In the genomic region with DNA sequence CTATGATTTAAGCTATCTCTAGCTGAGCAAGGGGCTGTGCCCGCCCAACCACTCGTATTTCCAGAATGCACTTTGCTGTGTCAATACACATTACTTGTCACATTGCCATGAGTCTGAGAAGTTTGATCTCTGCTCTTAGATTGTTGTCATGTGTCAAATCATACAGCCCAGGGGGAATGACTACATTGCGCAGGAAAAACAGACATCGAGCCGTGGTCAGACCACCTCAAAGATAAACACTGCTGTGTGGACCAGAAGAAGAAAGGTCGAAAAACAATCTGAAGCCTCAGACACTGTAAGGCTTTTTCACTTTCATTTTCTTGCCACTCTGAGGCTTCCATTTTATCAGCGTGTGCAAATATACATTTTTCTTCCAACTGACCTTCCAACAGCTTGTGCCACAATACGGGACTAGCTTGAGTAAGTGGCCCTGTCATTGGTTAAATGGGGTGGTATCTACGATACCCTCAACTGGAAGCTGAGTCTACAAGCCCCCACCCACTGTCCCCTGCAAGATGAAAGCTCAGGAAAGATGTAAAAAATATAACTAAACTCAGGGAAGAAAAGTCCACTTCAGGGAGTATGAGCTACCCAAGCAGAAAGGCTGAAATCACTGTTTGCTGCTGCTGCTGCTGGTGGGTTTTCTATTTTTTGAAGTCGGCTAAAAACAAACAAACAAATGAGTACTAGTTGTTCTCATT, we compare ENCODE assay signal across 10 cellular contexts.
DNase-seq lines count a peak whose midpoint lies in the region; ATAC-seq and TF ChIP-seq lines count a peak whose summit lies in the region.
"Had no signal": no experiment of that assay in that cellular context is flagged by ENCODE, and none has a peak within 500 bp of the region (broad histone marks: within the 10 kb centered on the region; RNA-seq: fewer than 3 reads in every experiment).

No MANE protein-coding gene starts in this region.

- H3K79me1 ChIP-seq in neuronal stem cell (ENCODE audit: low read depth, low read length) = no peaks in the 10 kb centered on the region

- no peak overlapping the region for H4K8ac ChIP-seq in neuronal stem cell (ENCODE audit: low read depth, low read length)

- DNase-seq in activated T-cell treated with anti-CD3 and anti-CD28 coated beads, Interleukin-2, amount 50 U/mL, for 72 hours = no peak
- DNase-seq in activated T-cell treated with anti-CD3 and anti-CD28 coated beads, Interleukin-2, amount 50 U/mL, for 48 hours = no peak
- DNase-seq in chondrocyte (ENCODE audit: low spot score) = no peak
- peak in 1 of 3 donors; percentile 41 for DNase-seq in mucosa of descending colon
- no peak for DNase-seq in uterus
- DNase-seq in NCI-H526 treated with DMSO at 0.1 percent for 48 hours (lab: John Stamatoyannopoulos, UW) = no peak
- no peak for DNase-seq in central memory CD4-positive, alpha-beta T cell
- DNase-seq in neuronal stem cell (ENCODE audit: low spot score) = no peak
- DNase-seq: naive thymus-derived CD4-positive, alpha-beta T cell had no signal

- ATAC-seq in activated T-cell treated with anti-CD3 and anti-CD28 coated beads, Interleukin-2, amount 50 U/mL, for 72 hours (replicated peaks in 1 of 2) = peak; percentile 26 to 51
- ATAC-seq in mucosa of descending colon = peak; percentile 74
- ATAC-seq: activated naive CD4-positive, alpha-beta T cell treated with anti-CD3 and anti-CD28 coated beads, Interleukin-2, amount 50 U/mL, for 72 hours had no signal

- H3K9me3 ChIP-seq in mucosa of descending colon (no peaks in the 10 kb centered on the region), uterus (no peaks in the 10 kb centered on the region), neuronal stem cell (replicated peaks in 1 of 2; ENCODE audit: control insufficient read depth in 2 of 2, insufficient read depth in 1 of 2, low read depth in 1 of 2, low read length in 2 of 2) (no peaks in the 10 kb centered on the region)

- H3K36me3 ChIP-seq in mucosa of descending colon (ENCODE audit: low read depth) (no peaks in the 10 kb centered on the region), uterus (no peaks in the 10 kb centered on the region), neuronal stem cell (replicated peaks in 1 of 2; ENCODE audit: control insufficient read depth in 2 of 2, insufficient read depth in 2 of 2, low read length in 2 of 2) (no peaks in the 10 kb centered on the region)

- H2BK120ac ChIP-seq in neuronal stem cell (ENCODE audit: low read depth, low read length) = no peak overlapping the region

- TF ChIP-seq POLR2A in uterus (IDR thresholded peaks at IDR 0.05) = no peak

- H3K23ac ChIP-seq in neuronal stem cell (ENCODE audit: low read depth, low read length, poor library complexity) = no peak overlapping the region

- H3K4me1 ChIP-seq in mucosa of descending colon (ENCODE audit: low read depth) (peaks cover 8% of the 10 kb centered on the region), uterus (peaks cover 0 to 3% of the 10 kb centered on the region in 2 donors), neuronal stem cell (ENCODE audit: control insufficient read depth in 2 of 2, insufficient read depth in 1 of 2, low read depth in 1 of 2, low read length in 2 of 2) (peaks cover 0 to 9% of the 10 kb centered on the region in 2 donors)

- TF ChIP-seq CTCF in chondrocyte (IDR thresholded peaks at IDR 0.05) (no peak), mucosa of descending colon (IDR thresholded peaks at IDR 0.05) (no peak), uterus (IDR thresholded peaks at IDR 0.05) (no peak)

- peak overlapping the region; percentile 8 to 40 for H3K27ac ChIP-seq in uterus
- no peak overlapping the region for H3K27ac ChIP-seq in neuronal stem cell (replicated peaks; ENCODE audit: low read length)

- no peak overlapping the region for H3K4me3 Mint-ChIP-seq in activated T-cell treated with anti-CD3 and anti-CD28 coated beads, Interleukin-2, amount 50 U/mL, for 72 hours
- peak overlapping the region; percentile 67 for H3K4me3 Mint-ChIP-seq in chondrocyte (ENCODE audit: unreplicated experiment)
- H3K4me3 Mint-ChIP-seq: naive thymus-derived CD4-positive, alpha-beta T cell had no signal

- no peak overlapping the region for H3K18ac ChIP-seq in neuronal stem cell (ENCODE audit: low read length)

- no peak overlapping the region for H3K4me2 ChIP-seq in neuronal stem cell (ENCODE audit: insufficient read depth, low read length, poor library complexity, severe bottlenecking)

- no peak overlapping the region for H2AK5ac ChIP-seq in neuronal stem cell (ENCODE audit: low read depth, low read length)

- H3K36me3 Mint-ChIP-seq in activated T-cell treated with anti-CD3 and anti-CD28 coated beads, Interleukin-2, amount 50 U/mL, for 72 hours (ENCODE audit: insufficient read depth in 2 of 2) = no peaks in the 10 kb centered on the region
- no peaks in the 10 kb centered on the region for H3K36me3 Mint-ChIP-seq in chondrocyte (ENCODE audit: low read depth)
- H3K36me3 Mint-ChIP-seq: activated naive CD4-positive, alpha-beta T cell treated with anti-CD3 and anti-CD28 coated beads, Interleukin-2, amount 50 U/mL, for 72 hours; naive thymus-derived CD4-positive, alpha-beta T cell had no signal

- no peak overlapping the region for H2BK12ac ChIP-seq in neuronal stem cell (ENCODE audit: low read length)

- H4K91ac ChIP-seq in neuronal stem cell (ENCODE audit: low read depth, low read length, poor library complexity) = no peak overlapping the region

- H2AFZ ChIP-seq in neuronal stem cell (ENCODE audit: low read length) = no peak overlapping the region

- no peak overlapping the region for H3K9ac ChIP-seq in neuronal stem cell (ENCODE audit: low read depth, low read length, poor library complexity)

- intact Hi-C loops in mucosa of descending colon (cut with DNase I, micrococcal nuclease) (no loop called here), uterus (cut with DNase I; ENCODE audit: low total_unique reads) (no loop called here)

- H3K27me3 Mint-ChIP-seq in activated T-cell treated with anti-CD3 and anti-CD28 coated beads, Interleukin-2, amount 50 U/mL, for 72 hours (ENCODE audit: low read depth) = no peaks in the 10 kb centered on the region
- H3K27me3 Mint-ChIP-seq in chondrocyte (ENCODE audit: low read depth) = no peaks in the 10 kb centered on the region

- no peak overlapping the region for H2BK15ac ChIP-seq in neuronal stem cell (ENCODE audit: low read length)

- peaks cover 2 to 6% of the 10 kb centered on the region in 2 donors for H3K9me3 Mint-ChIP-seq in activated T-cell treated with anti-CD3 and anti-CD28 coated beads, Interleukin-2, amount 50 U/mL, for 72 hours
- no peaks in the 10 kb centered on the region for H3K9me3 Mint-ChIP-seq in chondrocyte (ENCODE audit: low read depth)

- H3K27ac Mint-ChIP-seq in activated T-cell treated with anti-CD3 and anti-CD28 coated beads, Interleukin-2, amount 50 U/mL, for 72 hours = no peak overlapping the region
- H3K27ac Mint-ChIP-seq in chondrocyte (ENCODE audit: unreplicated experiment) = peak overlapping the region; percentile 94
- H3K27ac Mint-ChIP-seq: activated naive CD4-positive, alpha-beta T cell treated with anti-CD3 and anti-CD28 coated beads, Interleukin-2, amount 50 U/mL, for 72 hours; naive thymus-derived CD4-positive, alpha-beta T cell had no signal

- H3K4me3 ChIP-seq in mucosa of descending colon = no peak overlapping the region
- H3K4me3 ChIP-seq in uterus = peak overlapping the region in 1 of 2 donors; percentile 2
- H3K4me3 ChIP-seq in neuronal stem cell (ENCODE audit: low read length in 2 of 2) = no peak overlapping the region

- no peaks in the 10 kb centered on the region for H3K27me3 ChIP-seq in uterus
- no peaks in the 10 kb centered on the region for H3K27me3 ChIP-seq in neuronal stem cell (ENCODE audit: control insufficient read depth in 3 of 3, insufficient read depth in 3 of 3, low read depth in 1 of 3, low read length in 3 of 3)

- WGBS in neuronal stem cell (ENCODE audit: extremely low coverage in 2 of 2, insufficient read length in 2 of 2, insufficient replicate concordance in 1 of 2), 2 donors = no CpG with 5 or more reads among the region's 10 CpGs

- no peak overlapping the region for H3K4ac ChIP-seq in neuronal stem cell (ENCODE audit: low read length)

- H3K4me1 Mint-ChIP-seq in activated T-cell treated with anti-CD3 and anti-CD28 coated beads, Interleukin-2, amount 50 U/mL, for 72 hours (ENCODE audit: low read depth) = no peaks in the 10 kb centered on the region
- H3K4me1 Mint-ChIP-seq in chondrocyte (ENCODE audit: low read depth) = peaks cover 33% of the 10 kb centered on the region

- H2BK5ac ChIP-seq in neuronal stem cell (ENCODE audit: low read length) = no peak overlapping the region

- H3K14ac ChIP-seq in neuronal stem cell (ENCODE audit: low read length) = no peak overlapping the region
